In the genomic region with DNA sequence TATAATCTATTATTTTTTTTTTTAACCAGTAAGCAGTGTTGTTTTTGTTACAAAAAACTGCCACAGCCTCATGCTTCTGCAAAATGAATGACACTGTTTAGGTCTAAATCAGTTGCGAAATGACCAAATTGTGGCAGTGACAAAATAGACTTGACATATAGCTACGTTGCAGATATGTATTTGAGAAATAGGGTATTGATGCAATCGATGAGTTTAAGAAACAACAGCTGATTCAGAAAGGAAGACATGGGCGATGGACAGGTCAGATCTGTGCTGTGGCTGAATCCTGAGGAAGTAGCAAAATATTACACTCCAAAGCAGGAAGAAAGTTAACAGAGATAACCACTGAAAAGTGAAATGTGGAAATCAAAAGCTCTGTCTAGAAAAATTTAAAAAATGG, we compare ENCODE assay signal across 19 cellular contexts.
"Had no signal": no experiment of that assay in that cellular context is flagged by ENCODE, and none has a peak within 500 bp of the region (broad histone marks: within the 10 kb centered on the region; RNA-seq: fewer than 3 reads in every experiment).

No MANE protein-coding gene starts in this region.

- DNase-seq: activated CD4-positive, alpha-beta T cell treated with anti-CD3 and anti-CD28 coated beads for 48 hours; activated CD8-positive, alpha-beta memory T cell treated with anti-CD3 and anti-CD28 coated beads, Interleukin-2, amount 50 U/mL, for 48 hours; activated CD8-positive, alpha-beta T cell treated with anti-CD3 and anti-CD28 coated beads, Interleukin-2, amount 10 ng/mL, durations not matched to agents 7 days and 5 days; activated naive CD4-positive, alpha-beta T cell treated with anti-CD3 and anti-CD28 coated beads, Interleukin-2, amount 50 U/mL, for 16 hours; adrenal gland; caudate nucleus; effector CD8-positive, alpha-beta T cell; gastrocnemius medialis; kidney; left ventricle myocardium inferior; mesendoderm; pancreas; stimulated activated CD4-positive, alpha-beta T cell treated with anti-CD3 and anti-CD28 coated beads, Interleukin-15, amount 100 ng/mL, for 24 hours; stimulated activated CD4-positive, alpha-beta T cell treated with anti-CD3 and anti-CD28 coated beads, Interleukin-4, amount 100 ng/mL, for 24 hours; upper lobe of left lung had no signal

- ATAC-seq: activated CD8-positive, alpha-beta T cell treated with anti-CD3 and anti-CD28 coated beads, Interleukin-2, amount 10 ng/mL, durations not matched to agents 7 days and 5 days; gastrocnemius medialis; pancreas; WTC11 had no signal

- FAIRE-seq: kidney had no signal

- H3K27ac Mint-ChIP-seq: activated CD8-positive, alpha-beta T cell treated with anti-CD3 and anti-CD28 coated beads, Interleukin-2, amount 10 ng/mL, durations not matched to agents 7 days and 5 days; WTC11 had no signal

- H3K4me1 Mint-ChIP-seq: activated T-helper 17 cell treated with anti-CD3 and anti-CD28 coated beads, Interleukin-2, amount 50 U/mL, for 72 hours had no signal

- H3K9me3 Mint-ChIP-seq: activated T-helper 17 cell treated with anti-CD3 and anti-CD28 coated beads, Interleukin-2, amount 50 U/mL, for 72 hours; neural crest cell; stimulated activated naive CD8-positive, alpha-beta T cell treated with anti-CD3 and anti-CD28 coated beads, Interleukin-15, Interleukin-2, amounts not matched to agents 100 ng/mL and 50 ng/mL, for 24 hours; WTC11 had no signal

- H3K4me3 Mint-ChIP-seq: activated CD8-positive, alpha-beta T cell treated with anti-CD3 and anti-CD28 coated beads, Interleukin-2, amount 10 ng/mL, durations not matched to agents 7 days and 5 days; activated T-helper 17 cell treated with anti-CD3 and anti-CD28 coated beads, Interleukin-2, amount 50 U/mL, for 72 hours; neural crest cell; stimulated activated naive CD8-positive, alpha-beta T cell treated with anti-CD3 and anti-CD28 coated beads, Interleukin-15, Interleukin-2, amounts not matched to agents 100 ng/mL and 50 ng/mL, for 24 hours; WTC11 had no signal

- H3K36me3 Mint-ChIP-seq: WTC11 had no signal
